In the genomic region with DNA sequence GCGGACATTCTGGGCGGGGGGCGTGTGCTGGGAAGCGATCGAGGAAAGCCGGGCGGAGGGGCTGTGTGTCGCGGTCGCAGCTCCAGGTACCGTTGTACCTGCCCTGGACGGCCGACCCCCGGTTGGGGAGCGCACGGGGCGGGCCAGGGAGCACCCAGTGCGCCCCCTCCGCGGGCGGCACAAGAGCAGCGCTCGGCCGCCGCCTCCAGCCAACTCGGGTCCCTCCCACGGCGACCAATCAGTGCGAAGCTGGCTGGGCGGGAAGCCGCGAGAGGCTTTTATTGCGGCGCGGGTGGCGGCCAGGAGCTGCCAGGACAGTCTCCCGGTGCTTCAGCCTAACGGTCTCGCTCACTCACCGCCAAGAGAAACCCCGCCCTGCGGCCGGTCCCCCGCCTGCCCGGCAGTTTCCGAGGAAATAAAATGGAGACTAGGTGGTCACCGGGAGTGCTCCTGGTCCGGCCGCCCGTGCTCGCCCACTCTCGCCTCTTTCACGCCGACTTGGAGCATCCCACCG, we compare ENCODE assay signal across 8 cellular contexts. TPM values are rescaled to one million over a fixed set of nuclear protein-coding genes. Genes with fewer than 3 reads are reported as not detected.
DNase-seq lines count a peak whose midpoint lies in the region; ATAC-seq and TF ChIP-seq lines count a peak whose summit lies in the region.

No MANE protein-coding gene starts in this region.

- CTCF ChIA-PET in AG04449 (lab: Yijun Ruan, JAX): no interaction called here

- H3K27ac ChIP-seq in esophagus squamous epithelium: peak overlapping the region in 3 of 4 donors; percentile 48 to 61 (median 51)
- no peak overlapping the region for H3K27ac ChIP-seq in urinary bladder (ENCODE audit: low read depth)

- intact Hi-C loops in esophagus squamous epithelium (cut with DNase I): no loop called here

- H3K9me3 ChIP-seq in esophagus squamous epithelium: no peaks in the 10 kb centered on the region

- no peak for ATAC-seq in HG03565 (IDR thresholded peaks at IDR 0.05; ENCODE audit: unreplicated experiment)

- H3K4me1 ChIP-seq in esophagus squamous epithelium: peaks cover 11 to 31% (median 22%) of the 10 kb centered on the region in 3 donors
- H3K4me1 ChIP-seq in urinary bladder (ENCODE audit: insufficient read depth): no peaks in the 10 kb centered on the region

- DNase-seq in AG04449 (ENCODE audit: low read depth, low spot score) (no peak), H7 (peak; percentile 79), NOMO-1 treated with dmso at 0.1 percent for 144 hours (lab: John Stamatoyannopoulos, UW; ENCODE audit: unreplicated experiment) (peak; percentile 18), esophagus squamous epithelium (lab: John Stamatoyannopoulos, UW) (no peak), mucosa of gallbladder (ENCODE audit: low spot score) (peak; percentile 24), dedifferentiated amniotic fluid mesenchymal stem cell (ENCODE audit: extremely low spot score) (no peak)

- H3K4me3 ChIP-seq in AG04449 (ENCODE audit: low read depth, low read length) (peak overlapping the region; percentile 21), H7 (ENCODE audit: insufficient read depth, low read depth, low read length) (peak overlapping the region; percentile 57), esophagus squamous epithelium (peak overlapping the region; percentile 15 to 67 (median 54)), urinary bladder (ENCODE audit: low read depth, low read length) (peak overlapping the region; percentile 56)

- H3K36me3 ChIP-seq in H7 (replicated peaks; ENCODE audit: control insufficient read depth, insufficient read depth, low read length) (no peaks in the 10 kb centered on the region), esophagus squamous epithelium (no peaks in the 10 kb centered on the region), urinary bladder (ENCODE audit: insufficient read depth) (no peaks in the 10 kb centered on the region)

- TF ChIP-seq POLR2A in esophagus squamous epithelium (IDR thresholded peaks at IDR 0.05): peak in 1 of 4 donors; percentile 21

- WGBS in esophagus squamous epithelium, 2 donors: 0 to 2% methylated on average over 10 to 12 of the region's 55 CpGs
- under 1% methylated on average over 55 of the region's 55 CpGs for WGBS in urinary bladder

- POLR2A ChIA-PET in AG04449 (lab: Yijun Ruan, JAX): no interaction called here

- H3K27me3 ChIP-seq in H7 (ENCODE audit: control insufficient read depth, insufficient read depth, low read length): peaks cover 29% of the 10 kb centered on the region
- peaks cover 4 to 90% (median 17%) of the 10 kb centered on the region in 4 donors for H3K27me3 ChIP-seq in esophagus squamous epithelium

- TF ChIP-seq CTCF in AG04449 (IDR thresholded peaks at IDR 0.05; ENCODE audit: insufficient read depth, low read length, missing control alignments): no peak
- no peak for TF ChIP-seq CTCF in esophagus squamous epithelium (IDR thresholded peaks at IDR 0.05)

RNA-seq across cellular contexts. Expression of gene NCAM1, which starts 1.7 kb away (rescaled TPM):
- 5.7 and 7.1 TPM in 2 replicates for total RNA-seq in H7 (2014; rRNA removed; shearing (Covaris generic))
- 10 to 100 TPM in 1 of 4 donors, 1 to 10 TPM in 3; 1.6 to 16.4 (median 2.6) TPM for total RNA-seq in esophagus squamous epithelium
- total RNA-seq in mucosa of gallbladder: 20.3 TPM
- 114 TPM for total RNA-seq in urinary bladder
- polyA plus RNA-seq in urinary bladder: 79.1 TPM

Comparison
In these comparisons a context has a peak if more than half of its experiments do, and no peak if none do; other contexts are left out.
1. DNase-seq: peak in H7 (single experiment), NOMO-1 treated with dmso at 0.1 percent for 144 hours (single experiment) and mucosa of gallbladder (single experiment); none in AG04449 (single experiment), esophagus squamous epithelium (single experiment) and dedifferentiated amniotic fluid mesenchymal stem cell (single experiment).
2. Peak in every context shown above with its lines, with median percentiles within 50 percentile points of each other: H3K4me3 ChIP-seq.